ENCODE assay signal across 14 cellular contexts in the genomic region with DNA sequence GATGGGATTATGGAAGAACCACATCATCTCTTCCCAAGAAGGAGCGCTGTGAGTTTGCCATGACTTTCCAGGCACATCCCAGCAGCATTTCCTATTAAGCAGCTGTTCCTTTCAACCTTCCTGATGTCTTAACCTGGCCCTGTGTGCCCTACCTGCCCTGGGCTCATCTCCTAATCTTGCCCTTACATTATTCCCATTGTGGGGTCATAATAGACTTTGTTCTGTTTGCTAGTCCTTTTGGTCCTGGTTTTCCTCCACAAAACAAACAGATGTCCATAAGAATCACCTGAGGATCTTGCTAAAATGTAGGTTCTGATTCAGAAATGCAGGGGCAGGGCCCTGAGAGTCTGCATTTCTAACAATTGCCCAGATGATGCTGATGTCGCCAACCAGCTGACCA. TPM values are rescaled to one million over a fixed set of nuclear protein-coding genes. Genes with fewer than 3 reads are reported as not detected.
DNase-seq lines count a peak whose midpoint lies in the region; ATAC-seq, FAIRE-seq and TF ChIP-seq lines count a peak whose summit lies in the region.
"Had no signal": no experiment of that assay in that cellular context is flagged by ENCODE, and none has a peak within 500 bp of the region (broad histone marks: within the 10 kb centered on the region; RNA-seq: fewer than 3 reads in every experiment).

No MANE protein-coding gene starts in this region.

- no peak overlapping the region for H4K91ac ChIP-seq in H1 (replicated peaks; ENCODE audit: insufficient read length, low read length)
- peak overlapping the region; percentile 71 for H4K91ac ChIP-seq in trophoblast cell (ENCODE audit: low read depth, low read length)

- no peaks in the 10 kb centered on the region for H3K36me3 ChIP-seq in GM23338 (ENCODE audit: insufficient read depth)
- H3K36me3 ChIP-seq in H1 (ENCODE audit: control insufficient read depth in 2 of 4, insufficient read depth in 4 of 4, low read length in 3 of 4), result no peaks in the 10 kb centered on the region
- H3K36me3 ChIP-seq in trophoblast cell (ENCODE audit: control insufficient read depth in 1 of 2, insufficient read depth in 2 of 2, low read length in 2 of 2), result no peaks in the 10 kb centered on the region
- H3K36me3 ChIP-seq: BLaER1 treated with 17β-estradiol and CSF1 and Interleukin-3, amounts not matched to agents 10 nM and 100 nM had no signal

- no peak overlapping the region; the same call in 1 of the 2 replicates for H2BK20ac ChIP-seq in H1 (ENCODE audit: low read length)

- no peak for DNase-seq in activated naive CD4-positive, alpha-beta T cell treated with anti-CD3 and anti-CD28 coated beads, Interleukin-2, amount 50 U/mL, for 72 hours (ENCODE audit: low spot score in 2 of 2)
- DNase-seq in GM23338 (ENCODE audit: low spot score), result no peak
- DNase-seq in H1 (ENCODE audit: low read depth in 1 of 2, low spot score in 2 of 2), result no peak
- DNase-seq in trophoblast cell, result no peak
- DNase-seq in occipital lobe (lab: John Stamatoyannopoulos, UW), result no peak
- DNase-seq in EL, result no peak
- no peak for DNase-seq in NCI-H1092 (lab: John Stamatoyannopoulos, UW)
- DNase-seq: 8988T; ACHN; CD4-positive, CD25-positive, alpha-beta regulatory T cell; DMS53; H7 had no signal

- H3K27ac ChIP-seq in GM23338 (ENCODE audit: low read depth) (no peak overlapping the region), H1 (ENCODE audit: low read depth, low read length) (no peak overlapping the region), trophoblast cell (ENCODE audit: low read depth, low read length) (no peak overlapping the region)
- H3K27ac ChIP-seq: BLaER1 treated with 17β-estradiol and CSF1 and Interleukin-3, amounts not matched to agents 10 nM and 100 nM had no signal

- H3K23ac ChIP-seq in H1 (ENCODE audit: insufficient read length), result no peak overlapping the region
- no peak overlapping the region for H3K23ac ChIP-seq in trophoblast cell (ENCODE audit: low read length)

- H3K4ac ChIP-seq in H1 (replicated peaks; ENCODE audit: insufficient read length, low read depth, low read length) (no peak overlapping the region), trophoblast cell (ENCODE audit: low read depth, low read length) (peak overlapping the region; percentile 20)

- H4K12ac ChIP-seq in trophoblast cell (ENCODE audit: low read depth, low read length), result no peak overlapping the region

- 0 out of 2 replicates have a peak overlapping the region, but pooled peaks have one; percentile 4 for H3K18ac ChIP-seq in H1 (ENCODE audit: extremely low read depth, low read length)
- H3K18ac ChIP-seq in trophoblast cell (ENCODE audit: low read length), result peak overlapping the region; percentile 38

- no peak for ATAC-seq in activated naive CD4-positive, alpha-beta T cell treated with anti-CD3 and anti-CD28 coated beads, Interleukin-2, amount 50 U/mL, for 72 hours
- no peak for ATAC-seq in GM23338

- no peak for FAIRE-seq in H1 (lab: Jason Lieb, UNC)

- H3K79me1 ChIP-seq in H1 (ENCODE audit: low read depth, low read length) (no peaks in the 10 kb centered on the region), trophoblast cell (ENCODE audit: low read length) (peaks cover 17% of the 10 kb centered on the region)

- H3K4me2 ChIP-seq in GM23338 (no peak overlapping the region), H1 (ENCODE audit: insufficient read depth in 1 of 2, low read depth in 2 of 2, low read length in 2 of 2) (no peak overlapping the region), trophoblast cell (ENCODE audit: low read length) (peak overlapping the region; percentile 10)

- H3K27me3 Mint-ChIP-seq in activated naive CD4-positive, alpha-beta T cell treated with anti-CD3 and anti-CD28 coated beads, Interleukin-2, amount 50 U/mL, for 24 hours, result no peaks in the 10 kb centered on the region
- peaks cover 2% of the 10 kb centered on the region for H3K27me3 Mint-ChIP-seq in GM23338 (ENCODE audit: insufficient read depth, low read depth, poor library complexity)
- H3K27me3 Mint-ChIP-seq: CD4-positive, CD25-positive, alpha-beta regulatory T cell had no signal

- no peaks in the 10 kb centered on the region for H3K79me2 ChIP-seq in GM23338 (replicated peaks; ENCODE audit: insufficient read depth)
- no peaks in the 10 kb centered on the region for H3K79me2 ChIP-seq in H1 (ENCODE audit: control insufficient read depth in 1 of 2, insufficient read depth in 2 of 2, low read length in 2 of 2)
- no peaks in the 10 kb centered on the region for H3K79me2 ChIP-seq in trophoblast cell (ENCODE audit: control insufficient read depth, insufficient read depth, low read length, poor library complexity)

- H3K27me3 ChIP-seq in GM23338 (ENCODE audit: insufficient read depth) (no peaks in the 10 kb centered on the region), H1 (replicated peaks in 1 of 4; ENCODE audit: control insufficient read depth in 3 of 4, extremely low read depth in 1 of 4, insufficient read depth in 3 of 4, low read length in 3 of 4) (no peaks in the 10 kb centered on the region), trophoblast cell (ENCODE audit: insufficient read depth, low read length) (no peaks in the 10 kb centered on the region)
- H3K27me3 ChIP-seq: BLaER1 treated with 17β-estradiol and CSF1 and Interleukin-3, amounts not matched to agents 10 nM and 100 nM had no signal

- 88% methylated on average over 2 of the region's 2 CpGs; no CpG with 5 or more reads in 1 of the 2 experiments for WGBS in H1 (ENCODE audit: extremely low coverage in 1 of 2, insufficient coverage in 1 of 2, insufficient read length in 1 of 2, insufficient replicate concordance in 2 of 2, low coverage in 1 of 2, low lambda C conversion rate in 2 of 2, missing lambda C conversion rate in 1 of 2), 2 experiments
- no CpG with 5 or more reads among the region's 2 CpGs for WGBS in trophoblast cell (ENCODE audit: extremely low coverage, insufficient coverage, insufficient read length)

- H4K8ac ChIP-seq in H1 (ENCODE audit: extremely low read depth, insufficient read depth, low read length), result no peak overlapping the region
- H4K8ac ChIP-seq in trophoblast cell (ENCODE audit: low read depth, low read length), result no peak overlapping the region

- no peaks in the 10 kb centered on the region for H3K9me3 Mint-ChIP-seq in activated naive CD4-positive, alpha-beta T cell treated with anti-CD3 and anti-CD28 coated beads, Interleukin-2, amount 50 U/mL, for 24 hours
- peaks cover 0 to 4% of the 10 kb centered on the region in 2 donors for H3K9me3 Mint-ChIP-seq in activated naive CD4-positive, alpha-beta T cell treated with anti-CD3 and anti-CD28 coated beads, Interleukin-2, amount 50 U/mL, for 72 hours
- H3K9me3 Mint-ChIP-seq in GM23338, result no peaks in the 10 kb centered on the region
- H3K9me3 Mint-ChIP-seq: CD4-positive, CD25-positive, alpha-beta regulatory T cell had no signal

- no peak overlapping the region for H2AK5ac ChIP-seq in H1 (ENCODE audit: low read depth, low read length)
- H2AK5ac ChIP-seq in trophoblast cell (ENCODE audit: low read length), result peak overlapping the region; percentile 81

- H3K14ac ChIP-seq in H1 (ENCODE audit: insufficient read length) (no peak overlapping the region), trophoblast cell (ENCODE audit: low read length) (no peak overlapping the region)

- no peak for TF ChIP-seq POLR2A in H1 (IDR thresholded peaks at IDR 0.05; ENCODE audit: control extremely low read depth in 1 of 2, low read depth in 2 of 2, low read length in 2 of 2)

- H4K5ac ChIP-seq in H1 (ENCODE audit: insufficient read length, low read depth, low read length), result no peak overlapping the region

- no peak overlapping the region for H3K56ac ChIP-seq in H1 (replicated peaks; ENCODE audit: insufficient read length, low read depth, low read length)

- no peaks in the 10 kb centered on the region for H3F3A ChIP-seq in GM23338 (replicated peaks; ENCODE audit: low read depth)

- H3K9ac ChIP-seq in H1 (replicated peaks in 1 of 4; ENCODE audit: extremely low read depth in 1 of 4, low read depth in 3 of 4, low read length in 3 of 4) (no peak overlapping the region), trophoblast cell (ENCODE audit: low read length) (no peak overlapping the region)
- H3K9ac ChIP-seq: BLaER1 treated with 17β-estradiol and CSF1 and Interleukin-3, amounts not matched to agents 10 nM and 100 nM had no signal

- no peaks in the 10 kb centered on the region for H3K9me3 ChIP-seq in H1 (ENCODE audit: insufficient read depth in 2 of 2, low read depth in 1 of 2, low read length in 1 of 2)
- no peaks in the 10 kb centered on the region for H3K9me3 ChIP-seq in trophoblast cell (ENCODE audit: insufficient read depth, low read depth, low read length)
- H3K9me3 ChIP-seq: BLaER1 treated with 17β-estradiol and CSF1 and Interleukin-3, amounts not matched to agents 10 nM and 100 nM had no signal

- peak overlapping the region; percentile 42 for H3K27ac Mint-ChIP-seq in activated naive CD4-positive, alpha-beta T cell treated with anti-CD3 and anti-CD28 coated beads, Interleukin-2, amount 50 U/mL, for 24 hours
- H3K27ac Mint-ChIP-seq in activated naive CD4-positive, alpha-beta T cell treated with anti-CD3 and anti-CD28 coated beads, Interleukin-2, amount 50 U/mL, for 72 hours, result no peak overlapping the region
- H3K27ac Mint-ChIP-seq in GM23338, result peak overlapping the region; percentile 3; the same call in 1 of the 2 replicates
- H3K27ac Mint-ChIP-seq: CD4-positive, CD25-positive, alpha-beta regulatory T cell had no signal

- H3K4me1 Mint-ChIP-seq in activated naive CD4-positive, alpha-beta T cell treated with anti-CD3 and anti-CD28 coated beads, Interleukin-2, amount 50 U/mL, for 24 hours, result peaks cover 12% of the 10 kb centered on the region
- H3K4me1 Mint-ChIP-seq in GM23338, result peaks cover 20% of the 10 kb centered on the region

- TF ChIP-seq CTCF in GM23338 (conservative IDR thresholded peaks at IDR 0.05; ENCODE audit: low read depth in 2 of 2) (no peak), H1 (IDR thresholded peaks at IDR 0.05; ENCODE audit: control extremely low read depth in 1 of 3, insufficient read depth in 1 of 3, low read depth in 1 of 3, low read length in 3 of 3) (no peak)

- H3K9me2 ChIP-seq in GM23338 (ENCODE audit: insufficient read depth), result 0 out of 2 replicates have a peak, but pooled peaks cover 4% of the 10 kb centered on the region

- H3K4me1 ChIP-seq in GM23338 (ENCODE audit: insufficient read depth) (0 out of 2 replicates have a peak, but pooled peaks cover 7% of the 10 kb centered on the region), H1 (replicated peaks in 1 of 4; ENCODE audit: control insufficient read depth in 3 of 4, insufficient read depth in 4 of 4, low read length in 3 of 4) (peaks cover 0 to 5% (median 1%) of the 10 kb centered on the region in 4 experiments; a peak in 3 of 7 replicates), trophoblast cell (ENCODE audit: control insufficient read depth in 1 of 2, insufficient read depth in 2 of 2, low read length in 2 of 2) (peaks cover 2 to 6% of the 10 kb centered on the region in 2 experiments)

- no peak overlapping the region for H3K4me3 ChIP-seq in GM23338
- no peak overlapping the region for H3K4me3 ChIP-seq in H1 (ENCODE audit: extremely low read depth in 1 of 4, insufficient read depth in 2 of 4, low read depth in 3 of 4, low read length in 4 of 4)
- H3K4me3 ChIP-seq in trophoblast cell (ENCODE audit: low read depth, low read length), result no peak overlapping the region
- H3K4me3 ChIP-seq: BLaER1 treated with 17β-estradiol and CSF1 and Interleukin-3, amounts not matched to agents 10 nM and 100 nM had no signal

- H2BK120ac ChIP-seq in H1 (replicated peaks; ENCODE audit: low read depth, low read length) (no peak overlapping the region), trophoblast cell (ENCODE audit: insufficient read depth, low read length, poor library complexity) (peak overlapping the region; percentile 49)

- H2BK5ac ChIP-seq in H1 (ENCODE audit: low read depth, low read length), result no peak overlapping the region
- peak overlapping the region; percentile 65 for H2BK5ac ChIP-seq in trophoblast cell (ENCODE audit: low read depth, low read length, poor library complexity)

- no peak for TF ChIP-seq EP300 in H1 (IDR thresholded peaks at IDR 0.05; ENCODE audit: borderline replicate concordance in 1 of 2, low read depth in 2 of 2, low read length in 2 of 2)

- H4K20me1 ChIP-seq in GM23338 (replicated peaks; ENCODE audit: insufficient read depth) (no peaks in the 10 kb centered on the region), H1 (replicated peaks in 1 of 2; ENCODE audit: control insufficient read depth in 1 of 2, insufficient read depth in 2 of 2, low read length in 2 of 2) (no peaks in the 10 kb centered on the region)
- H4K20me1 ChIP-seq: BLaER1 treated with 17β-estradiol and CSF1 and Interleukin-3, amounts not matched to agents 10 nM and 100 nM had no signal

- CTCF ChIA-PET in H1 (lab: Charles Lee; ENCODE audit: partially characterized antibody), result interaction anchor here (1.4 kb wide), 1 partner anchor 66 kb away, joined by 3 read pairs; no protein-coding TSS in a partner anchor

- no peaks in the 10 kb centered on the region for H3K23me2 ChIP-seq in H1 (ENCODE audit: low read depth, low read length)

- H3K4me3 Mint-ChIP-seq in activated naive CD4-positive, alpha-beta T cell treated with anti-CD3 and anti-CD28 coated beads, Interleukin-2, amount 50 U/mL, for 24 hours, result no peak overlapping the region
- H3K4me3 Mint-ChIP-seq in GM23338, result no peak overlapping the region
- H3K4me3 Mint-ChIP-seq: CD4-positive, CD25-positive, alpha-beta regulatory T cell had no signal

- H2AFZ ChIP-seq in GM23338 (0 out of 2 replicates have a peak overlapping the region, but pooled peaks have one; percentile 49), H1 (ENCODE audit: low read length) (peak overlapping the region; percentile 48; the same call in 1 of the 2 replicates), trophoblast cell (ENCODE audit: insufficient read depth, low read length, poor library complexity) (no peak overlapping the region)

- POLR2A ChIA-PET in H1 (lab: Charles Lee; ENCODE audit: partially characterized antibody), result no interaction called here

- TF ChIP-seq RAD21 in H1 (IDR thresholded peaks at IDR 0.05 in 1 of 2, conservative IDR thresholded peaks at IDR 0.05 in 1 of 2; ENCODE audit: low read depth in 2 of 2, low read length in 2 of 2), result no peak

- H2BK15ac ChIP-seq in H1 (ENCODE audit: low read length), result no peak overlapping the region

- H2BK12ac ChIP-seq in H1 (ENCODE audit: low read depth, low read length), result no peak overlapping the region; the same call in 1 of the 2 replicates
- peak overlapping the region; percentile 82 for H2BK12ac ChIP-seq in trophoblast cell (ENCODE audit: low read length)

- H3K36me3 Mint-ChIP-seq in activated naive CD4-positive, alpha-beta T cell treated with anti-CD3 and anti-CD28 coated beads, Interleukin-2, amount 50 U/mL, for 24 hours, result no peaks in the 10 kb centered on the region
- H3K36me3 Mint-ChIP-seq in activated naive CD4-positive, alpha-beta T cell treated with anti-CD3 and anti-CD28 coated beads, Interleukin-2, amount 50 U/mL, for 72 hours, result no peaks in the 10 kb centered on the region
- H3K36me3 Mint-ChIP-seq in GM23338 (ENCODE audit: low read depth), result no peaks in the 10 kb centered on the region
- H3K36me3 Mint-ChIP-seq: CD4-positive, CD25-positive, alpha-beta regulatory T cell had no signal

RNA-seq across cellular contexts. Expression of a gene that starts 38.6 kb away (rescaled TPM):
- 100 to 1,000 TPM in 1 of 2 donors, 10 to 100 TPM in 1; 90.3 to 126 TPM for total RNA-seq in activated naive CD4-positive, alpha-beta T cell treated with anti-CD3 and anti-CD28 coated beads, Interleukin-2, amount 50 U/mL, for 72 hours
- 22.2 and 27.7 TPM in 2 replicates for total RNA-seq in GM23338 (2014; rRNA removed; shearing (Covaris generic))
- 35.4 and 36.5 TPM in 2 replicates for polyA plus RNA-seq in GM23338 (2016; fragmentation: Nextera tagmentation; extraction: Ambion mirVana)
- total RNA-seq in H1 (2021; fragmentation: NEBNext Ultra II Directional; extraction: Animal tissue kit (Norgen Biotek cat#: 25700)), result 19.7 and 26.1 TPM in 2 replicates
- 3.4 and 7.0 TPM in 2 replicates for polyA plus RNA-seq in H1 (2011; rRNA removed)
- 8.7 TPM for polyA plus RNA-seq in H1 (2011; cell fraction: cytosol; rRNA removed)
- polyA plus RNA-seq in H1 (2011; cell fraction: nucleus; rRNA removed), result 7.3 TPM
- polyA plus RNA-seq in H1 (2012, experiment 1 of 2), result 15.4 to 28.5 TPM (median 18.7 TPM) in 4 replicates
- polyA plus RNA-seq in H1 (2012, experiment 2 of 2), result 7.3 TPM
- polyA plus RNA-seq in H1 (2013, experiment 1 of 2), result 16.8 TPM
- 16.1 TPM for polyA plus RNA-seq in H1 (2013, experiment 2 of 2)
- 7.3 and 9.2 TPM in 2 replicates for polyA minus RNA-seq in H1 (2011; rRNA and poly(A)+ RNA removed)
- polyA minus RNA-seq in H1 (2011; cell fraction: cytosol; rRNA and poly(A)+ RNA removed), result 7.3 TPM
- 55.5 TPM for polyA minus RNA-seq in H1 (2011; cell fraction: nucleus; rRNA and poly(A)+ RNA removed)
- 73.9 and 77.5 TPM in 2 replicates for polyA plus RNA-seq in trophoblast cell (2013)
- 89.5 TPM for total RNA-seq in occipital lobe

Comparison
In these comparisons a context has a peak if more than half of its experiments do, and no peak if none do; other contexts are left out.
1. H3K27ac Mint-ChIP-seq: peak in activated naive CD4-positive, alpha-beta T cell treated with anti-CD3 and anti-CD28 coated beads, Interleukin-2, amount 50 U/mL, for 24 hours (single experiment) and GM23338 (single experiment); none in activated naive CD4-positive, alpha-beta T cell treated with anti-CD3 and anti-CD28 coated beads, Interleukin-2, amount 50 U/mL, for 72 hours (0 of 2).